ENCODE assay signal across 1 cellular context in the genomic region with DNA sequence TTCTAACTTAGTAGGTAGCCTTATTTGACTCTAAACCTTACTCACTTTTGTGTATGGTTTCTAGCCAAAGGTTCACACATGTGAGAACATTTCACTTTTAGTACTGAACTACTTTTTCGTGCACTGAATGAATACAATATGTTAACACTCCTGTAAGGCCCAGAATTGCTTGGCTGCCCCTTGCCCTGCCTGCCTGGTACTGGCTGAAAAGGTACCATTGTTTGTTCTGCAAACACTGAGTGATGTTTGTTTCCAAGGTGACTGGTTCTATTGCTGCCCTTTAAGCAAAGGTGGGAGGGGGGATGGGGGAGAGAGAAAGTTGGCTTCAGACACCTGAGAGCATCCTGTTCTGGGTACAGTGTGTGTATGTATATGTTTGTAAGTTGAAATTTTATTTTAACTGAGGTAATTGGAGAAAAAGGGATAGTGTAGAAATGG.
TF ChIP-seq lines count a peak whose summit lies in the region.

No MANE protein-coding gene starts in this region.

TF ChIP-seq in HCT116, 20 proteins besides CTCF, POLR2A, EP300 and RAD21 (continued from another document):
- TF ChIP-seq, protein P1, sequence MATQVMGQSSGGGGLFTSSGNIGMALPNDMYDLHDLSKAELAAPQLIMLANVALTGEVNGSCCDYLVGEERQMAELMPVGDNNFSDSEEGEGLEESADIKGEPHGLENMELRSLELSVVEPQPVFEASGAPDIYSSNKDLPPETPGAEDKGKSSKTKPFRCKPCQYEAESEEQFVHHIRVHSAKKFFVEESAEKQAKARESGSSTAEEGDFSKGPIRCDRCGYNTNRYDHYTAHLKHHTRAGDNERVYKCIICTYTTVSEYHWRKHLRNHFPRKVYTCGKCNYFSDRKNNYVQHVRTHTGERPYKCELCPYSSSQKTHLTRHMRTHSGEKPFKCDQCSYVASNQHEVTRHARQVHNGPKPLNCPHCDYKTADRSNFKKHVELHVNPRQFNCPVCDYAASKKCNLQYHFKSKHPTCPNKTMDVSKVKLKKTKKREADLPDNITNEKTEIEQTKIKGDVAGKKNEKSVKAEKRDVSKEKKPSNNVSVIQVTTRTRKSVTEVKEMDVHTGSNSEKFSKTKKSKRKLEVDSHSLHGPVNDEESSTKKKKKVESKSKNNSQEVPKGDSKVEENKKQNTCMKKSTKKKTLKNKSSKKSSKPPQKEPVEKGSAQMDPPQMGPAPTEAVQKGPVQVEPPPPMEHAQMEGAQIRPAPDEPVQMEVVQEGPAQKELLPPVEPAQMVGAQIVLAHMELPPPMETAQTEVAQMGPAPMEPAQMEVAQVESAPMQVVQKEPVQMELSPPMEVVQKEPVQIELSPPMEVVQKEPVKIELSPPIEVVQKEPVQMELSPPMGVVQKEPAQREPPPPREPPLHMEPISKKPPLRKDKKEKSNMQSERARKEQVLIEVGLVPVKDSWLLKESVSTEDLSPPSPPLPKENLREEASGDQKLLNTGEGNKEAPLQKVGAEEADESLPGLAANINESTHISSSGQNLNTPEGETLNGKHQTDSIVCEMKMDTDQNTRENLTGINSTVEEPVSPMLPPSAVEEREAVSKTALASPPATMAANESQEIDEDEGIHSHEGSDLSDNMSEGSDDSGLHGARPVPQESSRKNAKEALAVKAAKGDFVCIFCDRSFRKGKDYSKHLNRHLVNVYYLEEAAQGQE (IDR thresholded peaks at IDR 0.05; ENCODE audit: low read depth): no peak
- TF ChIP-seq CBX3 (IDR thresholded peaks at IDR 0.05; ENCODE audit: low read depth) (no peak), SP1 (IDR thresholded peaks at IDR 0.05; ENCODE audit: low read depth) (no peak), FOSL1 (IDR thresholded peaks at IDR 0.05; ENCODE audit: low read depth) (no peak)
- TF ChIP-seq, protein P2, sequence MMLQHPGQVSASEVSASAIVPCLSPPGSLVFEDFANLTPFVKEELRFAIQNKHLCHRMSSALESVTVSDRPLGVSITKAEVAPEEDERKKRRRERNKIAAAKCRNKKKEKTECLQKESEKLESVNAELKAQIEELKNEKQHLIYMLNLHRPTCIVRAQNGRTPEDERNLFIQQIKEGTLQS (IDR thresholded peaks at IDR 0.05): no peak
- TF ChIP-seq, protein P3, sequence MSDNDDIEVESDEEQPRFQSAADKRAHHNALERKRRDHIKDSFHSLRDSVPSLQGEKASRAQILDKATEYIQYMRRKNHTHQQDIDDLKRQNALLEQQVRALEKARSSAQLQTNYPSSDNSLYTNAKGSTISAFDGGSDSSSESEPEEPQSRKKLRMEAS (IDR thresholded peaks at IDR 0.05): no peak
- TF ChIP-seq, protein P4, sequence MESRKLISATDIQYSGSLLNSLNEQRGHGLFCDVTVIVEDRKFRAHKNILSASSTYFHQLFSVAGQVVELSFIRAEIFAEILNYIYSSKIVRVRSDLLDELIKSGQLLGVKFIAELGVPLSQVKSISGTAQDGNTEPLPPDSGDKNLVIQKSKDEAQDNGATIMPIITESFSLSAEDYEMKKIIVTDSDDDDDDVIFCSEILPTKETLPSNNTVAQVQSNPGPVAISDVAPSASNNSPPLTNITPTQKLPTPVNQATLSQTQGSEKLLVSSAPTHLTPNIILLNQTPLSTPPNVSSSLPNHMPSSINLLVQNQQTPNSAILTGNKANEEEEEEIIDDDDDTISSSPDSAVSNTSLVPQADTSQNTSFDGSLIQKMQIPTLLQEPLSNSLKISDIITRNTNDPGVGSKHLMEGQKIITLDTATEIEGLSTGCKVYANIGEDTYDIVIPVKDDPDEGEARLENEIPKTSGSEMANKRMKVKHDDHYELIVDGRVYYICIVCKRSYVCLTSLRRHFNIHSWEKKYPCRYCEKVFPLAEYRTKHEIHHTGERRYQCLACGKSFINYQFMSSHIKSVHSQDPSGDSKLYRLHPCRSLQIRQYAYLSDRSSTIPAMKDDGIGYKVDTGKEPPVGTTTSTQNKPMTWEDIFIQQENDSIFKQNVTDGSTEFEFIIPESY (IDR thresholded peaks at IDR 0.05; ENCODE audit: extremely low read depth, insufficient replicate concordance, low read length): no peak
TF ChIP-seq in HCT116: peak in this region for 0.
